In genomic region chr4:69832326-69833030, GRCh38 we compare ENCODE assay signal across 11 cellular contexts. TPM values are rescaled to one million over a fixed set of nuclear protein-coding genes. Genes with fewer than 3 reads are reported as not detected.
A peak's percentile ranks its signal among the peaks of the same experiment; 100 is the strongest.
DNase-seq lines count a peak whose midpoint lies in the region; ATAC-seq and TF ChIP-seq lines count a peak whose summit lies in the region.
"Had no signal": no experiment of that assay in that cellular context is flagged by ENCODE, and none has a peak within 500 bp of the region (broad histone marks: within the 10 kb centered on the region; RNA-seq: fewer than 3 reads in every experiment).

No MANE protein-coding gene starts in this region.

- H3K4me1 ChIP-seq in liver (ENCODE audit: control insufficient read depth in 4 of 4, insufficient read depth in 4 of 4, low read length in 3 of 4) = peaks cover 11 to 42% (median 36%) of the 10 kb centered on the region in 4 donors

- 39% methylated on average over 10 of the region's 10 CpGs for WGBS in liver

- no peak for TF ChIP-seq CTCF in liver (IDR thresholded peaks at IDR 0.05; ENCODE audit: low read depth, low read length, missing input control)
- no peak for TF ChIP-seq CTCF in omental fat pad (IDR thresholded peaks at IDR 0.05)

- no peak overlapping the region for H3K4me3 ChIP-seq in liver (ENCODE audit: low read depth in 1 of 3, low read length in 3 of 3)

- no peaks in the 10 kb centered on the region for H3K27me3 ChIP-seq in liver (ENCODE audit: control insufficient read depth in 4 of 4, insufficient read depth in 4 of 4, low read length in 3 of 4)

- in situ Hi-C loops in Caki2 (cut with HindIII; ENCODE audit: low pct_unique_long_range_greater_than_20kb, low sequenced_read_pairs) = no loop called here

- ATAC-seq in HG02571 (IDR thresholded peaks at IDR 0.05; ENCODE audit: unreplicated experiment) (peak; percentile 42), omental fat pad (ENCODE audit: low FRiP score) (no peak), HG03045 (IDR thresholded peaks at IDR 0.05; ENCODE audit: unreplicated experiment) (no peak)

- no peaks in the 10 kb centered on the region for H3K36me3 ChIP-seq in liver (ENCODE audit: control insufficient read depth in 4 of 4, insufficient read depth in 3 of 4, low read depth in 1 of 4, low read length in 3 of 4)

- peak overlapping the region; percentile 49 to 63 for H3K27ac ChIP-seq in liver (ENCODE audit: low read depth in 1 of 2, low read length in 2 of 2)

- no peak overlapping the region for H3K9ac ChIP-seq in liver (ENCODE audit: low read depth in 1 of 2, low read length in 2 of 2)

- H3K9me3 ChIP-seq in liver (ENCODE audit: control insufficient read depth in 4 of 4, low read length in 3 of 4) = no peaks in the 10 kb centered on the region

- peak in 1 of 2 donors; percentile 35 for TF ChIP-seq RAD21 in liver (IDR thresholded peaks at IDR 0.05)

- peak; percentile 86 for DNase-seq in Caki2 (ENCODE audit: low read depth)
- peak; percentile 18 for DNase-seq in NCI-H146 treated with DMSO at 0.1 percent for 48 hours (lab: John Stamatoyannopoulos, UW; ENCODE audit: unreplicated experiment)
- no peak for DNase-seq in NCI-H2107 (lab: John Stamatoyannopoulos, UW)
- DNase-seq in omental fat pad (ENCODE audit: low spot score) = no peak
- no peak for DNase-seq in NCI-H2107 treated with DMSO at 0.1 percent for 48 hours (lab: John Stamatoyannopoulos, UW; ENCODE audit: unreplicated experiment)
- DNase-seq: activated CD4-positive, alpha-beta T cell treated with anti-CD3 and anti-CD28 coated beads, Interleukin-2, amount 50 U/mL, for 48 hours; cortex of kidney had no signal

TF ChIP-seq in liver, 16 proteins besides CTCF, POLR2A, EP300 and RAD21:
- TF ChIP-seq RXRA (IDR thresholded peaks at IDR 0.05) (peak; percentile 82 to 89), FOXA2 (IDR thresholded peaks at IDR 0.05) (no peak), JUND (IDR thresholded peaks at IDR 0.05) (peak in 1 of 2 donors; percentile 48), HNF4G (IDR thresholded peaks at IDR 0.05) (no peak), SP1 (IDR thresholded peaks at IDR 0.05) (peak; percentile 96), HNF4A (conservative IDR thresholded peaks at IDR 0.05) (peak; percentile 74 to 80), YY1 (IDR thresholded peaks at IDR 0.05) (peak; percentile 90)
- TF ChIP-seq, protein P1, sequence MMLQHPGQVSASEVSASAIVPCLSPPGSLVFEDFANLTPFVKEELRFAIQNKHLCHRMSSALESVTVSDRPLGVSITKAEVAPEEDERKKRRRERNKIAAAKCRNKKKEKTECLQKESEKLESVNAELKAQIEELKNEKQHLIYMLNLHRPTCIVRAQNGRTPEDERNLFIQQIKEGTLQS (IDR thresholded peaks at IDR 0.05) = no peak
- TF ChIP-seq, protein P2, sequence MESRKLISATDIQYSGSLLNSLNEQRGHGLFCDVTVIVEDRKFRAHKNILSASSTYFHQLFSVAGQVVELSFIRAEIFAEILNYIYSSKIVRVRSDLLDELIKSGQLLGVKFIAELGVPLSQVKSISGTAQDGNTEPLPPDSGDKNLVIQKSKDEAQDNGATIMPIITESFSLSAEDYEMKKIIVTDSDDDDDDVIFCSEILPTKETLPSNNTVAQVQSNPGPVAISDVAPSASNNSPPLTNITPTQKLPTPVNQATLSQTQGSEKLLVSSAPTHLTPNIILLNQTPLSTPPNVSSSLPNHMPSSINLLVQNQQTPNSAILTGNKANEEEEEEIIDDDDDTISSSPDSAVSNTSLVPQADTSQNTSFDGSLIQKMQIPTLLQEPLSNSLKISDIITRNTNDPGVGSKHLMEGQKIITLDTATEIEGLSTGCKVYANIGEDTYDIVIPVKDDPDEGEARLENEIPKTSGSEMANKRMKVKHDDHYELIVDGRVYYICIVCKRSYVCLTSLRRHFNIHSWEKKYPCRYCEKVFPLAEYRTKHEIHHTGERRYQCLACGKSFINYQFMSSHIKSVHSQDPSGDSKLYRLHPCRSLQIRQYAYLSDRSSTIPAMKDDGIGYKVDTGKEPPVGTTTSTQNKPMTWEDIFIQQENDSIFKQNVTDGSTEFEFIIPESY (IDR thresholded peaks at IDR 0.05) = peak; percentile 20
- TF ChIP-seq, protein P3, sequence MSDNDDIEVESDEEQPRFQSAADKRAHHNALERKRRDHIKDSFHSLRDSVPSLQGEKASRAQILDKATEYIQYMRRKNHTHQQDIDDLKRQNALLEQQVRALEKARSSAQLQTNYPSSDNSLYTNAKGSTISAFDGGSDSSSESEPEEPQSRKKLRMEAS (IDR thresholded peaks at IDR 0.05) = no peak

RNA-seq across cellular contexts. Expression of gene SULT1E1, which starts 27.5 kb away (rescaled TPM):
- total RNA-seq in Caki2 (2014; rRNA removed; shearing (Covaris generic); ENCODE audit: low replicate concordance) = not detected in 2 replicates
- 10 to 100 TPM; 14.7 to 63.0 TPM for total RNA-seq in liver
- 10 to 100 TPM in 1 of 2 donors, 1 to 10 TPM in 1; 1.8 to 26.0 TPM for polyA plus RNA-seq in liver
- total RNA-seq in omental fat pad = not detected
- total RNA-seq: CD4-positive, CD25-positive, alpha-beta regulatory T cell had no signal
- polyA plus RNA-seq: CD4-positive, CD25-positive, alpha-beta regulatory T cell had no signal

Comparison
In these comparisons a context has a peak if more than half of its experiments do, and no peak if none do; other contexts are left out.
1. DNase-seq: peak in Caki2 (single experiment) and NCI-H146 treated with DMSO at 0.1 percent for 48 hours (single experiment); none in NCI-H2107 (single experiment), omental fat pad (single experiment) and NCI-H2107 treated with DMSO at 0.1 percent for 48 hours (single experiment).
2. RNA of gene SULT1E1, which starts 27.5 kb away (total RNA-seq): 14.7 to 63.0 TPM in liver; not detected in Caki2 and not detected in omental fat pad; every median in the first group is over 10 times any median in the second.